Comparison of ENCODE assay signal across 1 cellular context in the genomic region with DNA sequence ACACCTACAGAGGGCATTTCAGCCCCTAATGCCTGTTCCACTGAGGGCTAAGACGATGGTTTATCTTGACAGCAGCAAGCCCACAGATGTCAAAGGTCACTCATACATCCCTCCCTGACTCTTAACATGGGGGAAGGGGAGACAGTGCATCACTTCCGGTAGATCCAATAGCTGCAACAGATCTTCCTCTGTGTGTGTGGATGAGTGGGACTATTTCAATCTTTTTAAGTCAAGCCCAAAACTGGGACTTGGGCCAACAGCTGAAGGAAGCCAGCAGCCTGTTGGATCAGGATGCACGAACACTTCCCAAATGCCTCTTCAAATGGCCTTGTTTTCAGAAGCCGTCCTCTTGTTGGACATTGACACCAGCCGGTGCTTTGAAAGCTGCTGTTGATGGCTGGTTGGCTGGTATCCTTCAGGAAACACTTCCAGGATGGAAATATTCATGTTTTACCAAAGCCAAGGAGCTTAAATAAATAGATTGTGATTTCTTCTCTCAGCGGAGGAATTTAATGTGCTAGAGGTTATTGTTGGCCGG.
TF ChIP-seq lines count a peak whose summit lies in the region.

No MANE protein-coding gene starts in this region.

TF ChIP-seq in K562, 482 proteins besides CTCF, POLR2A, EP300 and RAD21 (continued from another document and continues in another):
- TF ChIP-seq, protein P1, sequence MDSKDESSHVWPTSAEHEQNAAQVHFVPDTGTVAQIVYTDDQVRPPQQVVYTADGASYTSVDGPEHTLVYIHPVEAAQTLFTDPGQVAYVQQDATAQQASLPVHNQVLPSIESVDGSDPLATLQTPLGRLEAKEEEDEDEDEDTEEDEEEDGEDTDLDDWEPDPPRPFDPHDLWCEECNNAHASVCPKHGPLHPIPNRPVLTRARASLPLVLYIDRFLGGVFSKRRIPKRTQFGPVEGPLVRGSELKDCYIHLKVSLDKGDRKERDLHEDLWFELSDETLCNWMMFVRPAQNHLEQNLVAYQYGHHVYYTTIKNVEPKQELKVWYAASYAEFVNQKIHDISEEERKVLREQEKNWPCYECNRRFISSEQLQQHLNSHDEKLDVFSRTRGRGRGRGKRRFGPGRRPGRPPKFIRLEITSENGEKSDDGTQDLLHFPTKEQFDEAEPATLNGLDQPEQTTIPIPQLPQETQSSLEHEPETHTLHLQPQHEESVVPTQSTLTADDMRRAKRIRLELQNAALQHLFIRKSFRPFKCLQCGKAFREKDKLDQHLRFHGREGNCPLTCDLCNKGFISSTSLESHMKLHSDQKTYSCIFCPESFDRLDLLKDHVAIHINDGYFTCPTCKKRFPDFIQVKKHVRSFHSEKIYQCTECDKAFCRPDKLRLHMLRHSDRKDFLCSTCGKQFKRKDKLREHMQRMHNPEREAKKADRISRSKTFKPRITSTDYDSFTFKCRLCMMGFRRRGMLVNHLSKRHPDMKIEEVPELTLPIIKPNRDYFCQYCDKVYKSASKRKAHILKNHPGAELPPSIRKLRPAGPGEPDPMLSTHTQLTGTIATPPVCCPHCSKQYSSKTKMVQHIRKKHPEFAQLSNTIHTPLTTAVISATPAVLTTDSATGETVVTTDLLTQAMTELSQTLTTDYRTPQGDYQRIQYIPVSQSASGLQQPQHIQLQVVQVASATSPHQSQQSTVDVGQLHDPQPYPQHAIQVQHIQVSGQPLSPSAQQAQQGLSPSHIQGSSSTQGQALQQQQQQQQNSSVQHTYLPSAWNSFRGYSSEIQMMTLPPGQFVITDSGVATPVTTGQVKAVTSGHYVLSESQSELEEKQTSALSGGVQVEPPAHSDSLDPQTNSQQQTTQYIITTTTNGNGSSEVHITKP (IDR thresholded peaks at IDR 0.05; ENCODE audit: partially characterized antibody): no peak
- TF ChIP-seq RBBP5 (IDR thresholded peaks at IDR 0.05; ENCODE audit: borderline replicate concordance, insufficient read depth, low read length, poor library complexity, severe bottlenecking) (no peak), CBFA2T2 (conservative IDR thresholded peaks at IDR 0.05) (peak; percentile 56), CCNT2 (IDR thresholded peaks at IDR 0.05; ENCODE audit: borderline replicate concordance, extremely low read depth, insufficient read length, low read depth, low read length) (no peak), HDAC6 (IDR thresholded peaks at IDR 0.05; ENCODE audit: low read depth, low read length) (no peak), TARDBP (IDR thresholded peaks at IDR 0.05) (no peak), ZNF282 (CRISPR knock-in tag; IDR thresholded peaks at IDR 0.05) (no peak), SMAD3 (CRISPR knock-in tag; conservative IDR thresholded peaks at IDR 0.05) (no peak), ZNF146 (CRISPR knock-in tag; IDR thresholded peaks at IDR 0.05; ENCODE audit: unreplicated experiment) (no peak), ZNF3 (CRISPR knock-in tag; IDR thresholded peaks at IDR 0.05) (no peak), KAT7 (CRISPR knock-in tag; IDR thresholded peaks at IDR 0.05; ENCODE audit: borderline replicate concordance) (no peak), ZNF217 (CRISPR knock-in tag; IDR thresholded peaks at IDR 0.05) (no peak), SMARCA4 (IDR thresholded peaks at IDR 0.05) (0 out of 2 replicates have a peak, but pooled peaks have one; percentile 22), TAL1 (IDR thresholded peaks at IDR 0.05) (peak; percentile 55; the same call in 1 of the 2 replicates), PHB (CRISPR knock-in tag; IDR thresholded peaks at IDR 0.05) (no peak), HOXB6 (CRISPR knock-in tag; IDR thresholded peaks at IDR 0.05; ENCODE audit: borderline replicate concordance) (no peak), L3MBTL2 (IDR thresholded peaks at IDR 0.05) (no peak), ZNF431 (CRISPR knock-in tag; IDR thresholded peaks at IDR 0.05) (no peak)
- TF ChIP-seq, protein P2, sequence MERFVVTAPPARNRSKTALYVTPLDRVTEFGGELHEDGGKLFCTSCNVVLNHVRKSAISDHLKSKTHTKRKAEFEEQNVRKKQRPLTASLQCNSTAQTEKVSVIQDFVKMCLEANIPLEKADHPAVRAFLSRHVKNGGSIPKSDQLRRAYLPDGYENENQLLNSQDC (CRISPR knock-in tag; IDR thresholded peaks at IDR 0.05): no peak
- TF ChIP-seq, protein P3, sequence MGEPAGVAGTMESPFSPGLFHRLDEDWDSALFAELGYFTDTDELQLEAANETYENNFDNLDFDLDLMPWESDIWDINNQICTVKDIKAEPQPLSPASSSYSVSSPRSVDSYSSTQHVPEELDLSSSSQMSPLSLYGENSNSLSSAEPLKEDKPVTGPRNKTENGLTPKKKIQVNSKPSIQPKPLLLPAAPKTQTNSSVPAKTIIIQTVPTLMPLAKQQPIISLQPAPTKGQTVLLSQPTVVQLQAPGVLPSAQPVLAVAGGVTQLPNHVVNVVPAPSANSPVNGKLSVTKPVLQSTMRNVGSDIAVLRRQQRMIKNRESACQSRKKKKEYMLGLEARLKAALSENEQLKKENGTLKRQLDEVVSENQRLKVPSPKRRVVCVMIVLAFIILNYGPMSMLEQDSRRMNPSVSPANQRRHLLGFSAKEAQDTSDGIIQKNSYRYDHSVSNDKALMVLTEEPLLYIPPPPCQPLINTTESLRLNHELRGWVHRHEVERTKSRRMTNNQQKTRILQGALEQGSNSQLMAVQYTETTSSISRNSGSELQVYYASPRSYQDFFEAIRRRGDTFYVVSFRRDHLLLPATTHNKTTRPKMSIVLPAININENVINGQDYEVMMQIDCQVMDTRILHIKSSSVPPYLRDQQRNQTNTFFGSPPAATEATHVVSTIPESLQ (CRISPR knock-in tag; IDR thresholded peaks at IDR 0.05): no peak
- TF ChIP-seq, protein P4, sequence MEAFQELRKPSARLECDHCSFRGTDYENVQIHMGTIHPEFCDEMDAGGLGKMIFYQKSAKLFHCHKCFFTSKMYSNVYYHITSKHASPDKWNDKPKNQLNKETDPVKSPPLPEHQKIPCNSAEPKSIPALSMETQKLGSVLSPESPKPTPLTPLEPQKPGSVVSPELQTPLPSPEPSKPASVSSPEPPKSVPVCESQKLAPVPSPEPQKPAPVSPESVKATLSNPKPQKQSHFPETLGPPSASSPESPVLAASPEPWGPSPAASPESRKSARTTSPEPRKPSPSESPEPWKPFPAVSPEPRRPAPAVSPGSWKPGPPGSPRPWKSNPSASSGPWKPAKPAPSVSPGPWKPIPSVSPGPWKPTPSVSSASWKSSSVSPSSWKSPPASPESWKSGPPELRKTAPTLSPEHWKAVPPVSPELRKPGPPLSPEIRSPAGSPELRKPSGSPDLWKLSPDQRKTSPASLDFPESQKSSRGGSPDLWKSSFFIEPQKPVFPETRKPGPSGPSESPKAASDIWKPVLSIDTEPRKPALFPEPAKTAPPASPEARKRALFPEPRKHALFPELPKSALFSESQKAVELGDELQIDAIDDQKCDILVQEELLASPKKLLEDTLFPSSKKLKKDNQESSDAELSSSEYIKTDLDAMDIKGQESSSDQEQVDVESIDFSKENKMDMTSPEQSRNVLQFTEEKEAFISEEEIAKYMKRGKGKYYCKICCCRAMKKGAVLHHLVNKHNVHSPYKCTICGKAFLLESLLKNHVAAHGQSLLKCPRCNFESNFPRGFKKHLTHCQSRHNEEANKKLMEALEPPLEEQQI (IDR thresholded peaks at IDR 0.05): no peak
- TF ChIP-seq, protein P5, sequence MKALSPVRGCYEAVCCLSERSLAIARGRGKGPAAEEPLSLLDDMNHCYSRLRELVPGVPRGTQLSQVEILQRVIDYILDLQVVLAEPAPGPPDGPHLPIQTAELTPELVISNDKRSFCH (CRISPR knock-in tag; IDR thresholded peaks at IDR 0.05): no peak
- TF ChIP-seq, protein P5 (tag; IDR thresholded peaks at IDR 0.05): no peak
- TF ChIP-seq, protein P6, sequence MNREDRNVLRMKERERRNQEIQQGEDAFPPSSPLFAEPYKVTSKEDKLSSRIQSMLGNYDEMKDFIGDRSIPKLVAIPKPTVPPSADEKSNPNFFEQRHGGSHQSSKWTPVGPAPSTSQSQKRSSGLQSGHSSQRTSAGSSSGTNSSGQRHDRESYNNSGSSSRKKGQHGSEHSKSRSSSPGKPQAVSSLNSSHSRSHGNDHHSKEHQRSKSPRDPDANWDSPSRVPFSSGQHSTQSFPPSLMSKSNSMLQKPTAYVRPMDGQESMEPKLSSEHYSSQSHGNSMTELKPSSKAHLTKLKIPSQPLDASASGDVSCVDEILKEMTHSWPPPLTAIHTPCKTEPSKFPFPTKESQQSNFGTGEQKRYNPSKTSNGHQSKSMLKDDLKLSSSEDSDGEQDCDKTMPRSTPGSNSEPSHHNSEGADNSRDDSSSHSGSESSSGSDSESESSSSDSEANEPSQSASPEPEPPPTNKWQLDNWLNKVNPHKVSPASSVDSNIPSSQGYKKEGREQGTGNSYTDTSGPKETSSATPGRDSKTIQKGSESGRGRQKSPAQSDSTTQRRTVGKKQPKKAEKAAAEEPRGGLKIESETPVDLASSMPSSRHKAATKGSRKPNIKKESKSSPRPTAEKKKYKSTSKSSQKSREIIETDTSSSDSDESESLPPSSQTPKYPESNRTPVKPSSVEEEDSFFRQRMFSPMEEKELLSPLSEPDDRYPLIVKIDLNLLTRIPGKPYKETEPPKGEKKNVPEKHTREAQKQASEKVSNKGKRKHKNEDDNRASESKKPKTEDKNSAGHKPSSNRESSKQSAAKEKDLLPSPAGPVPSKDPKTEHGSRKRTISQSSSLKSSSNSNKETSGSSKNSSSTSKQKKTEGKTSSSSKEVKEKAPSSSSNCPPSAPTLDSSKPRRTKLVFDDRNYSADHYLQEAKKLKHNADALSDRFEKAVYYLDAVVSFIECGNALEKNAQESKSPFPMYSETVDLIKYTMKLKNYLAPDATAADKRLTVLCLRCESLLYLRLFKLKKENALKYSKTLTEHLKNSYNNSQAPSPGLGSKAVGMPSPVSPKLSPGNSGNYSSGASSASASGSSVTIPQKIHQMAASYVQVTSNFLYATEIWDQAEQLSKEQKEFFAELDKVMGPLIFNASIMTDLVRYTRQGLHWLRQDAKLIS (CRISPR knock-in tag; IDR thresholded peaks at IDR 0.05): no peak
- TF ChIP-seq, protein P7, sequence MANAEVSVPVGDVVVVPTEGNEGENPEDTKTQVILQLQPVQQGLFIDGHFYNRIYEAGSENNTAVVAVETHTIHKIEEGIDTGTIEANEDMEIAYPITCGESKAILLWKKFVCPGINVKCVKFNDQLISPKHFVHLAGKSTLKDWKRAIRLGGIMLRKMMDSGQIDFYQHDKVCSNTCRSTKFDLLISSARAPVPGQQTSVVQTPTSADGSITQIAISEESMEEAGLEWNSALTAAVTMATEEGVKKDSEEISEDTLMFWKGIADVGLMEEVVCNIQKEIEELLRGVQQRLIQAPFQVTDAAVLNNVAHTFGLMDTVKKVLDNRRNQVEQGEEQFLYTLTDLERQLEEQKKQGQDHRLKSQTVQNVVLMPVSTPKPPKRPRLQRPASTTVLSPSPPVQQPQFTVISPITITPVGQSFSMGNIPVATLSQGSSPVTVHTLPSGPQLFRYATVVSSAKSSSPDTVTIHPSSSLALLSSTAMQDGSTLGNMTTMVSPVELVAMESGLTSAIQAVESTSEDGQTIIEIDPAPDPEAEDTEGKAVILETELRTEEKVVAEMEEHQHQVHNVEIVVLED (CRISPR knock-in tag; IDR thresholded peaks at IDR 0.05): no peak
- TF ChIP-seq, protein P8, sequence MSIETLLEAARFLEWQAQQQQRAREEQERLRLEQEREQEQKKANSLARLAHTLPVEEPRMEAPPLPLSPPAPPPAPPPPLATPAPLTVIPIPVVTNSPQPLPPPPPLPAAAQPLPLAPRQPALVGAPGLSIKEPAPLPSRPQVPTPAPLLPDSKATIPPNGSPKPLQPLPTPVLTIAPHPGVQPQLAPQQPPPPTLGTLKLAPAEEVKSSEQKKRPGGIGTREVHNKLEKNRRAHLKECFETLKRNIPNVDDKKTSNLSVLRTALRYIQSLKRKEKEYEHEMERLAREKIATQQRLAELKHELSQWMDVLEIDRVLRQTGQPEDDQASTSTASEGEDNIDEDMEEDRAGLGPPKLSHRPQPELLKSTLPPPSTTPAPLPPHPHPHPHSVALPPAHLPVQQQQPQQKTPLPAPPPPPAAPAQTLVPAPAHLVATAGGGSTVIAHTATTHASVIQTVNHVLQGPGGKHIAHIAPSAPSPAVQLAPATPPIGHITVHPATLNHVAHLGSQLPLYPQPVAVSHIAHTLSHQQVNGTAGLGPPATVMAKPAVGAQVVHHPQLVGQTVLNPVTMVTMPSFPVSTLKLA (conservative IDR thresholded peaks at IDR 0.05): no peak
- TF ChIP-seq, protein P9, sequence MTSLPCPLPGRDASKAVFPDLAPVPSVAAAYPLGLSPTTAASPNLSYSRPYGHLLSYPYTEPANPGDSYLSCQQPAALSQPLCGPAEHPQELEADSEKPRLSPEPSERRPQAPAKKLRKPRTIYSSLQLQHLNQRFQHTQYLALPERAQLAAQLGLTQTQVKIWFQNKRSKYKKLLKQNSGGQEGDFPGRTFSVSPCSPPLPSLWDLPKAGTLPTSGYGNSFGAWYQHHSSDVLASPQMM (CRISPR knock-in tag; IDR thresholded peaks at IDR 0.05): no peak
- TF ChIP-seq, protein P10, sequence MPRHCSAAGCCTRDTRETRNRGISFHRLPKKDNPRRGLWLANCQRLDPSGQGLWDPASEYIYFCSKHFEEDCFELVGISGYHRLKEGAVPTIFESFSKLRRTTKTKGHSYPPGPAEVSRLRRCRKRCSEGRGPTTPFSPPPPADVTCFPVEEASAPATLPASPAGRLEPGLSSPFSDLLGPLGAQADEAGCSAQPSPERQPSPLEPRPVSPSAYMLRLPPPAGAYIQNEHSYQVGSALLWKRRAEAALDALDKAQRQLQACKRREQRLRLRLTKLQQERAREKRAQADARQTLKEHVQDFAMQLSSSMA (CRISPR knock-in tag; IDR thresholded peaks at IDR 0.05): no peak
- TF ChIP-seq, protein P11, sequence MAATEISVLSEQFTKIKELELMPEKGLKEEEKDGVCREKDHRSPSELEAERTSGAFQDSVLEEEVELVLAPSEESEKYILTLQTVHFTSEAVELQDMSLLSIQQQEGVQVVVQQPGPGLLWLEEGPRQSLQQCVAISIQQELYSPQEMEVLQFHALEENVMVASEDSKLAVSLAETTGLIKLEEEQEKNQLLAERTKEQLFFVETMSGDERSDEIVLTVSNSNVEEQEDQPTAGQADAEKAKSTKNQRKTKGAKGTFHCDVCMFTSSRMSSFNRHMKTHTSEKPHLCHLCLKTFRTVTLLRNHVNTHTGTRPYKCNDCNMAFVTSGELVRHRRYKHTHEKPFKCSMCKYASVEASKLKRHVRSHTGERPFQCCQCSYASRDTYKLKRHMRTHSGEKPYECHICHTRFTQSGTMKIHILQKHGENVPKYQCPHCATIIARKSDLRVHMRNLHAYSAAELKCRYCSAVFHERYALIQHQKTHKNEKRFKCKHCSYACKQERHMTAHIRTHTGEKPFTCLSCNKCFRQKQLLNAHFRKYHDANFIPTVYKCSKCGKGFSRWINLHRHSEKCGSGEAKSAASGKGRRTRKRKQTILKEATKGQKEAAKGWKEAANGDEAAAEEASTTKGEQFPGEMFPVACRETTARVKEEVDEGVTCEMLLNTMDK (IDR thresholded peaks at IDR 0.05; ENCODE audit: borderline replicate concordance, insufficient read depth, low read depth, low read length, poor library complexity, severe bottlenecking): no peak
